In the genomic region with DNA sequence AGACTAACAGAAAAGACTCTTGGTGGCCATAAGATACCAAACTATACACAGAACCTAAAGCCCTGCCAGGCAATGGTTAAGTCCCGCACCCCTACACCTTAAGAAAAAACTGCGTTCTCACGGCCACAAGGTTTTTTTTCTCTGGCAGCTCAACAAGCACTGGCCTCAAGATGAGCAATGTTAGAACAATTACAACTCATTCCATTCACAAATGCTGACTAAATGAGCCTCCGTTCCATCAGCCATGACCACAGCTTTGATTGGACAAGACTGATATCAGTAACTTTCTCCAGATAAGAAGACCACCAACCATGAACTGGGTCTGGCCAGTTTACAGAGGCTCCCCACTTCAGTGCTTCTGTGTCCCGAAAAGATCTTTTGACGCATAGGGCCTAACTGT, we compare ENCODE assay signal across 1 cellular context.
TF ChIP-seq lines count a peak whose summit lies in the region.

No MANE protein-coding gene starts in this region.

TF ChIP-seq in K562, 482 proteins besides CTCF, POLR2A, EP300 and RAD21:
- TF ChIP-seq PTRF (tag; IDR thresholded peaks at IDR 0.05), result no peak
- no peak for TF ChIP-seq ZNF41 (CRISPR knock-in tag; conservative IDR thresholded peaks at IDR 0.05)
- TF ChIP-seq CSDE1 (IDR thresholded peaks at IDR 0.05), result no peak
